In genomic region chr11:67356551-67356866, GRCh38 we compare ENCODE assay signal across 9 cellular contexts. TPM values are rescaled to one million over a fixed set of nuclear protein-coding genes. Genes with fewer than 3 reads are reported as not detected.
DNase-seq lines count a peak whose midpoint lies in the region; ATAC-seq and TF ChIP-seq lines count a peak whose summit lies in the region.
"Had no signal": no experiment of that assay in that cellular context is flagged by ENCODE, and none has a peak within 500 bp of the region (broad histone marks: within the 10 kb centered on the region; RNA-seq: fewer than 3 reads in every experiment).

No MANE protein-coding gene starts in this region.

- H3K27ac ChIP-seq in AG04450 (ENCODE audit: low read depth, low read length) = peak overlapping the region; percentile 97
- H3K27ac ChIP-seq in neutrophil = peak overlapping the region; percentile 100
- H3K27ac ChIP-seq: foreskin keratinocyte had no signal

- no peaks in the 10 kb centered on the region for H3K9me3 Mint-ChIP-seq in IgD-negative memory B cell
- no peaks in the 10 kb centered on the region for H3K9me3 Mint-ChIP-seq in central memory CD8-positive, alpha-beta T cell

- peaks cover 63 to 68% of the 10 kb centered on the region in 2 experiments for H3K4me1 ChIP-seq in neutrophil (ENCODE audit: control insufficient read depth in 1 of 2, insufficient read depth in 1 of 2, low read depth in 1 of 2, low read length in 1 of 2)

- H3K4me1 Mint-ChIP-seq in IgD-negative memory B cell = peaks cover 17 to 46% (median 42%) of the 10 kb centered on the region in 3 donors
- peaks cover 45% of the 10 kb centered on the region for H3K4me1 Mint-ChIP-seq in central memory CD8-positive, alpha-beta T cell

- peaks cover 3% of the 10 kb centered on the region for H3K36me3 ChIP-seq in neutrophil

- peak overlapping the region; percentile 1 to 94 (median 54) for H3K4me3 Mint-ChIP-seq in IgD-negative memory B cell
- no peak overlapping the region for H3K4me3 Mint-ChIP-seq in central memory CD8-positive, alpha-beta T cell

- peak overlapping the region; percentile 6 to 47 (median 29) for H3K27ac Mint-ChIP-seq in IgD-negative memory B cell
- H3K27ac Mint-ChIP-seq in central memory CD8-positive, alpha-beta T cell (ENCODE audit: low read depth) = peak overlapping the region; percentile 56

- no peaks in the 10 kb centered on the region; the same call in 1 of the 2 replicates for H3K9me3 ChIP-seq in AG04450 (ENCODE audit: control insufficient read depth, insufficient read depth, low read length)
- H3K9me3 ChIP-seq in neutrophil = no peaks in the 10 kb centered on the region

- POLR2A ChIA-PET in AG04450 (lab: Yijun Ruan, JAX) = interaction anchor here (1.7 to 8.7 kb wide), 3 partner anchors 16 to 26 kb away, joined by 16 to 106 read pairs (median 24); partner anchors contain the start of gene CLCF1

- H3K27me3 ChIP-seq in AG04450 (ENCODE audit: control insufficient read depth, insufficient read depth, low read length) (no peaks in the 10 kb centered on the region), neutrophil (no peaks in the 10 kb centered on the region)
- H3K27me3 ChIP-seq: foreskin keratinocyte had no signal

- CTCF ChIA-PET in AG04450 (lab: Charles Lee) = interaction anchor here (0.7 to 19.6 kb wide), 9 partner anchors 8 to 138 kb away, joined by 3 to 716 read pairs (median 4); partner anchors contain the start of genes CLCF1, PPP1CA and RAD9A

- no peak overlapping the region for H3K4me3 ChIP-seq in AG04450 (ENCODE audit: low read depth, low read length)
- H3K4me3 ChIP-seq in neutrophil (ENCODE audit: low read depth in 1 of 2, low read length in 1 of 2) = peak overlapping the region in 1 of 2 experiments; percentile 45

- DNase-seq in AG04450 (ENCODE audit: low read depth, low spot score) (no peak), NOMO-1 (lab: John Stamatoyannopoulos, UW; ENCODE audit: unreplicated experiment in 2 of 2) (no peak)
- DNase-seq in central memory CD8-positive, alpha-beta T cell (ENCODE audit: low spot score in 2 of 2) = no peak

- H3K27me3 Mint-ChIP-seq in IgD-negative memory B cell = no peaks in the 10 kb centered on the region
- H3K27me3 Mint-ChIP-seq in central memory CD8-positive, alpha-beta T cell = no peaks in the 10 kb centered on the region

- no peaks in the 10 kb centered on the region for H3K36me3 Mint-ChIP-seq in IgD-negative memory B cell
- H3K36me3 Mint-ChIP-seq in central memory CD8-positive, alpha-beta T cell (ENCODE audit: insufficient read depth) = peaks cover 7% of the 10 kb centered on the region

- TF ChIP-seq CTCF in AG04450 (IDR thresholded peaks at IDR 0.05; ENCODE audit: low read depth, low read length) = no peak
- TF ChIP-seq CTCF in neutrophil (IDR thresholded peaks at IDR 0.05) = no peak

- no peak for ATAC-seq in central memory CD8-positive, alpha-beta T cell (replicated peaks; ENCODE audit: extremely low read depth, poor library complexity, severe bottlenecking)
- ATAC-seq in HG02973 (IDR thresholded peaks at IDR 0.05; ENCODE audit: unreplicated experiment) = no peak
- ATAC-seq in HG03378 (IDR thresholded peaks at IDR 0.05; ENCODE audit: unreplicated experiment) = no peak
- no peak for ATAC-seq in HG03354 (IDR thresholded peaks at IDR 0.05; ENCODE audit: poor library complexity, severe bottlenecking, unreplicated experiment)

RNA-seq across cellular contexts. Expression of gene POLD4, which starts 3.2 kb away (rescaled TPM):
- polyA plus RNA-seq in AG04450 (2011; rRNA removed) (45.9 and 70.6 TPM in 2 replicates), IgD-negative memory B cell (384 TPM)
- 8.0 and 12.0 TPM in 2 replicates for polyA minus RNA-seq in AG04450 (2011; rRNA and poly(A)+ RNA removed)

RNA-seq across cellular contexts. Expression of gene CLCF1, which starts 16.9 kb away (rescaled TPM):
- polyA plus RNA-seq in AG04450 (2011; rRNA removed) (11.4 and 12.4 TPM in 2 replicates), IgD-negative memory B cell (5.1 TPM)
- 9.3 and 15.0 TPM in 2 replicates for polyA minus RNA-seq in AG04450 (2011; rRNA and poly(A)+ RNA removed)

RNA-seq across cellular contexts. Expression of gene RAD9A, which starts 35.3 kb away (rescaled TPM):
- polyA plus RNA-seq in AG04450 (2011; rRNA removed) (3.2 and 4.1 TPM in 2 replicates), IgD-negative memory B cell (12.0 TPM)
- polyA minus RNA-seq in AG04450 (2011; rRNA and poly(A)+ RNA removed) = 2.1 and 3.3 TPM in 2 replicates

RNA-seq across cellular contexts. Expression of gene PPP1CA, which starts 45.1 kb away (rescaled TPM):
- 116 and 140 TPM in 2 replicates for polyA plus RNA-seq in AG04450 (2011; rRNA removed)
- polyA minus RNA-seq in AG04450 (2011; rRNA and poly(A)+ RNA removed) = 107 and 146 TPM in 2 replicates
- 546 TPM for polyA plus RNA-seq in IgD-negative memory B cell

RNA-seq across cellular contexts. Expression of gene TBC1D10C, which starts 47.4 kb away (rescaled TPM):
- polyA plus RNA-seq in AG04450 (2011; rRNA removed) (not detected in 2 replicates), IgD-negative memory B cell (341 TPM)
- polyA minus RNA-seq in AG04450 (2011; rRNA and poly(A)+ RNA removed) = not detected in 2 replicates
- polyA plus RNA-seq: foreskin keratinocyte had no signal
